13 cellular contexts compared by ENCODE assay signal in genomic region chr6:117771403-117771802, GRCh38.
DNase-seq lines count a peak whose midpoint lies in the region; ATAC-seq and TF ChIP-seq lines count a peak whose summit lies in the region.
"Had no signal": no experiment of that assay in that cellular context is flagged by ENCODE, and none has a peak within 500 bp of the region (broad histone marks: within the 10 kb centered on the region; RNA-seq: fewer than 3 reads in every experiment).

No MANE protein-coding gene starts in this region.

- TF ChIP-seq POLR2A in heart left ventricle (IDR thresholded peaks at IDR 0.05) (no peak), sigmoid colon (IDR thresholded peaks at IDR 0.05) (no peak)

- POLR2A ChIA-PET in activated CD8-positive, alpha-beta T cell treated with anti-CD3 and anti-CD28 coated beads, Interleukin-2, amount 10 ng/mL, durations not matched to agents 7 days and 5 days (lab: Charles Lee): no interaction called here

- H3K9me3 Mint-ChIP-seq in activated CD8-positive, alpha-beta T cell treated with anti-CD3 and anti-CD28 coated beads, Interleukin-2, amount 10 ng/mL, durations not matched to agents 7 days and 5 days (ENCODE audit: insufficient read depth): no peaks in the 10 kb centered on the region

- TF ChIP-seq EP300 in sigmoid colon (IDR thresholded peaks at IDR 0.05): no peak

- H3K27ac Mint-ChIP-seq in activated CD8-positive, alpha-beta T cell treated with anti-CD3 and anti-CD28 coated beads, Interleukin-2, amount 10 ng/mL, durations not matched to agents 7 days and 5 days: no peak overlapping the region
- H3K27ac Mint-ChIP-seq: brain had no signal

- peaks cover 5% of the 10 kb centered on the region for H3K27me3 Mint-ChIP-seq in activated CD8-positive, alpha-beta T cell treated with anti-CD3 and anti-CD28 coated beads, Interleukin-2, amount 10 ng/mL, durations not matched to agents 7 days and 5 days (ENCODE audit: low read depth)

- peak; percentile 94 for ATAC-seq in GM19351 (IDR thresholded peaks at IDR 0.05; ENCODE audit: unreplicated experiment)
- ATAC-seq in HG02840 (IDR thresholded peaks at IDR 0.05; ENCODE audit: low FRiP score, unreplicated experiment): peak; percentile 92
- ATAC-seq in HG03558 (IDR thresholded peaks at IDR 0.05; ENCODE audit: extremely low read depth, unreplicated experiment): peak; percentile 97
- no peak for ATAC-seq in heart left ventricle
- no peak for ATAC-seq in activated CD8-positive, alpha-beta T cell treated with anti-CD3 and anti-CD28 coated beads, Interleukin-2, amount 10 ng/mL, durations not matched to agents 7 days and 5 days

- no peaks in the 10 kb centered on the region for H3K36me3 Mint-ChIP-seq in activated CD8-positive, alpha-beta T cell treated with anti-CD3 and anti-CD28 coated beads, Interleukin-2, amount 10 ng/mL, durations not matched to agents 7 days and 5 days (ENCODE audit: low read depth)
- H3K36me3 Mint-ChIP-seq: brain had no signal

- H3K4me3 ChIP-seq in GM06990 (replicated peaks; ENCODE audit: low read depth, low read length): no peak overlapping the region
- no peak overlapping the region for H3K4me3 ChIP-seq in heart left ventricle
- H3K4me3 ChIP-seq in sigmoid colon: no peak overlapping the region
- H3K4me3 ChIP-seq: HAP-1, uterus had no signal

- H3K4me1 Mint-ChIP-seq in activated CD8-positive, alpha-beta T cell treated with anti-CD3 and anti-CD28 coated beads, Interleukin-2, amount 10 ng/mL, durations not matched to agents 7 days and 5 days (ENCODE audit: low read depth): no peaks in the 10 kb centered on the region
- H3K4me1 Mint-ChIP-seq: brain had no signal

- DNase-seq in GM06990 (ENCODE audit: extremely low read depth, insufficient read length) (peak; percentile 71), heart left ventricle (no peak), sigmoid colon (no peak), NCI-H2107 (lab: John Stamatoyannopoulos, UW) (no peak)
- DNase-seq in activated CD8-positive, alpha-beta T cell treated with anti-CD3 and anti-CD28 coated beads, Interleukin-2, amount 10 ng/mL, durations not matched to agents 7 days and 5 days: no peak
- DNase-seq: NCI-H146, nucleus accumbens, uterus had no signal

- CTCF ChIA-PET in activated CD8-positive, alpha-beta T cell treated with anti-CD3 and anti-CD28 coated beads, Interleukin-2, amount 10 ng/mL, durations not matched to agents 7 days and 5 days (lab: Charles Lee): no interaction called here

- no peaks in the 10 kb centered on the region for H3K27me3 ChIP-seq in GM06990 (replicated peaks; ENCODE audit: control insufficient read depth, insufficient read depth, low read length)
- H3K27me3 ChIP-seq in heart left ventricle: no peaks in the 10 kb centered on the region
- H3K27me3 ChIP-seq in sigmoid colon: no peaks in the 10 kb centered on the region
- H3K27me3 ChIP-seq: uterus had no signal

- H3K36me3 ChIP-seq in GM06990 (ENCODE audit: control insufficient read depth, insufficient read depth, low read length): no peaks in the 10 kb centered on the region
- no peaks in the 10 kb centered on the region for H3K36me3 ChIP-seq in heart left ventricle
- no peaks in the 10 kb centered on the region for H3K36me3 ChIP-seq in sigmoid colon
- H3K36me3 ChIP-seq: HAP-1, uterus had no signal

- 51 to 71% (median 67%) methylated on average over 2 of the region's 2 CpGs for WGBS in heart left ventricle, 4 donors
- WGBS in sigmoid colon, 2 donors: 80% methylated on average over 2 of the region's 2 CpGs

- intact Hi-C loops in heart left ventricle (cut with DNase I): no loop called here
- intact Hi-C loops in sigmoid colon (cut with DNase I): no loop called here

- H3K27ac ChIP-seq in heart left ventricle (no peak overlapping the region), sigmoid colon (no peak overlapping the region)
- H3K27ac ChIP-seq: uterus had no signal

- TF ChIP-seq CTCF in GM06990 (IDR thresholded peaks at IDR 0.05; ENCODE audit: insufficient read depth, low read length, poor library complexity, severe bottlenecking) (no peak), heart left ventricle (IDR thresholded peaks at IDR 0.05) (no peak), sigmoid colon (IDR thresholded peaks at IDR 0.05) (no peak)

- H3K4me1 ChIP-seq in heart left ventricle: no peaks in the 10 kb centered on the region
- no peaks in the 10 kb centered on the region for H3K4me1 ChIP-seq in sigmoid colon
- H3K4me1 ChIP-seq: HAP-1, uterus had no signal

- peaks cover 0 to 18% (median 0%) of the 10 kb centered on the region in 12 donors for H3K9me3 ChIP-seq in heart left ventricle
- H3K9me3 ChIP-seq in sigmoid colon: peaks cover 0 to 3% (median 0%) of the 10 kb centered on the region in 4 donors
- H3K9me3 ChIP-seq: HAP-1, uterus had no signal

- no peak overlapping the region for H3K4me3 Mint-ChIP-seq in activated CD8-positive, alpha-beta T cell treated with anti-CD3 and anti-CD28 coated beads, Interleukin-2, amount 10 ng/mL, durations not matched to agents 7 days and 5 days
- H3K4me3 Mint-ChIP-seq: brain had no signal

Comparison
In these comparisons a context has a peak if more than half of its experiments do, and no peak if none do; other contexts are left out.
1. ATAC-seq: peak in GM19351 (single experiment), HG02840 (single experiment) and HG03558 (single experiment); none in heart left ventricle (0 of 4) and activated CD8-positive, alpha-beta T cell treated with anti-CD3 and anti-CD28 coated beads, Interleukin-2, amount 10 ng/mL, durations not matched to agents 7 days and 5 days (single experiment).